In genomic region chr22:30159082-30159481, GRCh38 we compare ENCODE assay signal across 20 cellular contexts.
DNase-seq lines count a peak whose midpoint lies in the region; ATAC-seq, FAIRE-seq and TF ChIP-seq lines count a peak whose summit lies in the region.
"Had no signal": no experiment of that assay in that cellular context is flagged by ENCODE, and none has a peak within 500 bp of the region (broad histone marks: within the 10 kb centered on the region; RNA-seq: fewer than 3 reads in every experiment).

No MANE protein-coding gene starts in this region.

- no peak overlapping the region for H2BK5ac ChIP-seq in IMR-90 (ENCODE audit: low read depth, low read length, poor library complexity, severe bottlenecking)

- POLR2A ChIA-PET in activated CD4-positive, alpha-beta T cell treated with anti-CD3 and anti-CD28 coated beads for 36 hours (lab: Charles Lee): interaction anchor here (0.6 kb wide), 1 partner anchor 39 kb away, joined by 3 read pairs; no protein-coding TSS in a partner anchor
- POLR2A ChIA-PET in IMR-90 (lab: Charles Lee; ENCODE audit: unreplicated experiment): no interaction called here

- TF ChIP-seq POLR2A in IMR-90 (IDR thresholded peaks at IDR 0.05; ENCODE audit: low read depth, low read length) (no peak), gastrocnemius medialis (IDR thresholded peaks at IDR 0.05) (no peak), H54 (IDR thresholded peaks at IDR 0.05; ENCODE audit: low read depth, low read length) (no peak)

- H3K9me3 ChIP-seq in IMR-90 (ENCODE audit: control insufficient read depth, insufficient read depth, low read length) (no peaks in the 10 kb centered on the region), skeletal muscle satellite cell (replicated peaks; ENCODE audit: low read length) (no peaks in the 10 kb centered on the region), gastrocnemius medialis (no peaks in the 10 kb centered on the region)
- H3K9me3 ChIP-seq: heart left ventricle, tibial artery had no signal

- peak overlapping the region; percentile 48 for H3K4me3 Mint-ChIP-seq in activated CD4-positive, alpha-beta T cell treated with anti-CD3 and anti-CD28 coated beads for 36 hours
- peak overlapping the region; percentile 57 for H3K4me3 Mint-ChIP-seq in activated naive CD8-positive, alpha-beta T cell treated with anti-CD3 and anti-CD28 coated beads, Interleukin-2, amount 50 U/mL, for 24 hours
- H3K4me3 Mint-ChIP-seq: central memory CD8-positive, alpha-beta T cell; naive thymus-derived CD8-positive, alpha-beta T cell had no signal

- TF ChIP-seq RAD21 in IMR-90 (IDR thresholded peaks at IDR 0.05; ENCODE audit: low read length): no peak

- no TSS peak for BruUV-seq in IMR-90 (replicated peaks; lab: Mats Ljungman, UMichigan)

- WGBS in IMR-90 (ENCODE audit: extremely low coverage in 2 of 2, insufficient read length in 1 of 2), 2 experiments: no CpG with 5 or more reads among the region's 4 CpGs

- H3K36me3 ChIP-seq in IMR-90 (ENCODE audit: control insufficient read depth, insufficient read depth, low read length): no peaks in the 10 kb centered on the region
- H3K36me3 ChIP-seq in skeletal muscle satellite cell (ENCODE audit: insufficient read depth, low read length): no peaks in the 10 kb centered on the region
- H3K36me3 ChIP-seq in gastrocnemius medialis: no peaks in the 10 kb centered on the region
- H3K36me3 ChIP-seq: heart left ventricle, tibial artery, WERI-Rb-1 had no signal

- H3K4me1 ChIP-seq in IMR-90 (ENCODE audit: control insufficient read depth, insufficient read depth, low read length) (peaks cover 9% of the 10 kb centered on the region), skeletal muscle satellite cell (ENCODE audit: control insufficient read depth, insufficient read depth, low read length) (peaks cover 17% of the 10 kb centered on the region), gastrocnemius medialis (no peaks in the 10 kb centered on the region)
- H3K4me1 ChIP-seq: tibial artery had no signal

- H3K4me3 ChIP-seq in IMR-90 (ENCODE audit: insufficient read depth, low read depth, low read length) (no peak overlapping the region), skeletal muscle satellite cell (ENCODE audit: low read length) (no peak overlapping the region), gastrocnemius medialis (no peak overlapping the region)
- H3K4me3 ChIP-seq: heart left ventricle, tibial artery had no signal

- no peak overlapping the region for H4K8ac ChIP-seq in IMR-90 (ENCODE audit: low read depth in 2 of 2, low read length in 2 of 2)

- no peaks in the 10 kb centered on the region for H3K36me3 Mint-ChIP-seq in activated CD4-positive, alpha-beta T cell treated with anti-CD3 and anti-CD28 coated beads for 36 hours (ENCODE audit: low read depth)
- peaks cover 3% of the 10 kb centered on the region for H3K36me3 Mint-ChIP-seq in activated naive CD8-positive, alpha-beta T cell treated with anti-CD3 and anti-CD28 coated beads, Interleukin-2, amount 50 U/mL, for 24 hours (ENCODE audit: low read depth)
- H3K36me3 Mint-ChIP-seq: naive thymus-derived CD8-positive, alpha-beta T cell had no signal

- H3K23ac ChIP-seq in IMR-90 (ENCODE audit: low read depth, low read length): no peak overlapping the region

- H4K5ac ChIP-seq in IMR-90 (ENCODE audit: low read depth, low read length): no peak overlapping the region

- in situ Hi-C loops in IMR-90 (cut with MboI; ENCODE audit: low sequenced_read_pairs) (no loop called here), gastrocnemius medialis (cut with MboI; ENCODE audit: low sequenced_read_pairs in 4 of 4) (no loop called here)

- H2BK120ac ChIP-seq in IMR-90 (ENCODE audit: low read depth, low read length): no peak overlapping the region

- peak; percentile 70 for ATAC-seq in activated CD4-positive, alpha-beta T cell treated with anti-CD3 and anti-CD28 coated beads for 36 hours
- ATAC-seq in IMR-90 (ENCODE audit: low read depth) (peak; percentile 7; the same call in 1 of the 2 replicates), gastrocnemius medialis (no peak)
- peak; percentile 87 for ATAC-seq in activated naive CD8-positive, alpha-beta T cell treated with anti-CD3 and anti-CD28 coated beads, Interleukin-2, amount 50 U/mL, for 24 hours
- ATAC-seq: heart left ventricle; naive thymus-derived CD8-positive, alpha-beta T cell had no signal

- no peak overlapping the region for H3K14ac ChIP-seq in IMR-90 (replicated peaks; ENCODE audit: low read depth, low read length)

- intact Hi-C loops in activated CD4-positive, alpha-beta T cell treated with anti-CD3 and anti-CD28 coated beads for 36 hours (cut with DNase I, micrococcal nuclease): loop anchor here (1.0 to 2.0 kb wide), 4 partner anchors 8 to 88 kb away; partner anchors contain the start of gene LIF (in 1 of the 2)
- intact Hi-C loops in IMR-90 (cut with micrococcal nuclease) (loop anchor here (2.0 to 5.0 kb wide), 3 partner anchors 46 to 88 kb away; partner anchors contain the start of gene LIF), gastrocnemius medialis (cut with DNase I; ENCODE audit: low total_unique reads) (no loop called here)

- H2AK5ac ChIP-seq in IMR-90 (ENCODE audit: low read depth, low read length): no peak overlapping the region

- TF ChIP-seq CTCF in IMR-90 (conservative IDR thresholded peaks at IDR 0.05; ENCODE audit: low read depth, low read length): no peak
- no peak for TF ChIP-seq CTCF in gastrocnemius medialis (IDR thresholded peaks at IDR 0.05 in 4 of 5, conservative IDR thresholded peaks at IDR 0.05 in 1 of 5)

- H2BK15ac ChIP-seq in IMR-90 (ENCODE audit: low read depth, low read length): no peak overlapping the region

- H2AFZ ChIP-seq in IMR-90 (replicated peaks; ENCODE audit: low read length, poor library complexity): no peak overlapping the region

- no peak for FAIRE-seq in H54 (lab: Jason Lieb, UNC)

- peaks cover 4% of the 10 kb centered on the region for H3K27me3 Mint-ChIP-seq in activated CD4-positive, alpha-beta T cell treated with anti-CD3 and anti-CD28 coated beads for 36 hours
- peaks cover 2% of the 10 kb centered on the region for H3K27me3 Mint-ChIP-seq in activated naive CD8-positive, alpha-beta T cell treated with anti-CD3 and anti-CD28 coated beads, Interleukin-2, amount 50 U/mL, for 24 hours

- H3K9me3 Mint-ChIP-seq in activated CD4-positive, alpha-beta T cell treated with anti-CD3 and anti-CD28 coated beads for 36 hours (ENCODE audit: low read depth): no peaks in the 10 kb centered on the region
- no peaks in the 10 kb centered on the region for H3K9me3 Mint-ChIP-seq in activated naive CD8-positive, alpha-beta T cell treated with anti-CD3 and anti-CD28 coated beads, Interleukin-2, amount 50 U/mL, for 24 hours
- H3K9me3 Mint-ChIP-seq: central memory CD8-positive, alpha-beta T cell; naive thymus-derived CD8-positive, alpha-beta T cell had no signal

- no peak overlapping the region; the same call in 1 of the 2 replicates for H3K18ac ChIP-seq in IMR-90 (ENCODE audit: low read depth, low read length)

- DNase-seq in activated CD4-positive, alpha-beta T cell treated with anti-CD3 and anti-CD28 coated beads for 36 hours: no peak
- DNase-seq in activated CD4-positive, alpha-beta T cell treated with anti-CD3 and anti-CD28 coated beads, Interleukin-2, amount 50 U/mL, for 4 hours: no peak
- DNase-seq in IMR-90 (no peak), gastrocnemius medialis (no peak), H54 (ENCODE audit: insufficient read length, low spot score) (no peak)
- no peak for DNase-seq in activated naive CD8-positive, alpha-beta T cell treated with anti-CD3 and anti-CD28 coated beads, Interleukin-2, amount 50 U/mL, for 24 hours
- DNase-seq in stimulated activated naive CD4-positive, alpha-beta T cell (lab: John Stamatoyannopoulos, UW): no peak
- DNase-seq: activated CD8-positive, alpha-beta memory T cell treated with anti-CD3 and anti-CD28 coated beads, Interleukin-2, amount 50 U/mL, for 4 hours; effector CD8-positive, alpha-beta T cell; heart left ventricle; KG1; naive thymus-derived CD8-positive, alpha-beta T cell; NCI-H1048; NCI-H2081; posterior cingulate gyrus; tibial artery; WERI-Rb-1 had no signal

- H3K56ac ChIP-seq in IMR-90 (ENCODE audit: extremely low read depth, insufficient read depth, low read length): no peak overlapping the region

- no peak overlapping the region for H3K4ac ChIP-seq in IMR-90 (ENCODE audit: low read depth, low read length)

- H3K9ac ChIP-seq in IMR-90 (ENCODE audit: low read depth, low read length) (no peak overlapping the region), skeletal muscle satellite cell (ENCODE audit: low read depth, low read length) (peak overlapping the region; percentile 7)

- H3K79me1 ChIP-seq in IMR-90 (ENCODE audit: low read depth in 1 of 2, low read length in 2 of 2): no peaks in the 10 kb centered on the region

- dilution Hi-C loops in IMR-90 (cut with HindIII; ENCODE audit: low sequenced_read_pairs, unreplicated experiment): no loop called here

- H4K20me1 ChIP-seq in IMR-90 (ENCODE audit: insufficient read depth, low read length): no peaks in the 10 kb centered on the region

- H3K27ac Mint-ChIP-seq in activated CD4-positive, alpha-beta T cell treated with anti-CD3 and anti-CD28 coated beads for 36 hours: peak overlapping the region; percentile 81
- H3K27ac Mint-ChIP-seq in activated naive CD8-positive, alpha-beta T cell treated with anti-CD3 and anti-CD28 coated beads, Interleukin-2, amount 50 U/mL, for 24 hours: peak overlapping the region; percentile 99

- CTCF ChIA-PET in activated CD4-positive, alpha-beta T cell treated with anti-CD3 and anti-CD28 coated beads for 36 hours (lab: Charles Lee): interaction anchor here (0.7 to 2.6 kb wide), 6 partner anchors 10 to 128 kb away, joined by 3 to 17 read pairs (median 3); no protein-coding TSS in a partner anchor
- CTCF ChIA-PET in IMR-90 (lab: Yijun Ruan, JAX): interaction anchor here (1.8 kb wide), 1 partner anchor 19 kb away, joined by 4 read pairs; no protein-coding TSS in a partner anchor

- H2AK9ac ChIP-seq in IMR-90 (replicated peaks; ENCODE audit: low read depth, low read length, poor library complexity): no peak overlapping the region

- H3K4me2 ChIP-seq in IMR-90 (ENCODE audit: low read depth, low read length) (no peak overlapping the region), skeletal muscle satellite cell (ENCODE audit: low read length) (peak overlapping the region; percentile 1)

- no peak overlapping the region for H2BK20ac ChIP-seq in IMR-90 (ENCODE audit: low read depth, low read length)

- no peak overlapping the region for H3K27ac ChIP-seq in IMR-90 (ENCODE audit: insufficient read depth, low read length)
- no peak overlapping the region for H3K27ac ChIP-seq in gastrocnemius medialis
- H3K27ac ChIP-seq: C4-2B, heart left ventricle, tibial artery, WERI-Rb-1 had no signal

- no peaks in the 10 kb centered on the region for H3K9me1 ChIP-seq in IMR-90 (ENCODE audit: insufficient read depth, low read length)

- no peak overlapping the region for H4K91ac ChIP-seq in IMR-90 (ENCODE audit: insufficient read depth, low read depth, low read length)

- H3K27me3 ChIP-seq in IMR-90 (ENCODE audit: control insufficient read depth, insufficient read depth, low read length) (no peaks in the 10 kb centered on the region), skeletal muscle satellite cell (ENCODE audit: control insufficient read depth, insufficient read depth, low read length) (no peaks in the 10 kb centered on the region), gastrocnemius medialis (peaks cover 0 to 7% (median 5%) of the 10 kb centered on the region in 3 donors)

- H3K4me1 Mint-ChIP-seq in activated CD4-positive, alpha-beta T cell treated with anti-CD3 and anti-CD28 coated beads for 36 hours: peaks cover 48% of the 10 kb centered on the region
- peaks cover 56% of the 10 kb centered on the region for H3K4me1 Mint-ChIP-seq in activated naive CD8-positive, alpha-beta T cell treated with anti-CD3 and anti-CD28 coated beads, Interleukin-2, amount 50 U/mL, for 24 hours
- H3K4me1 Mint-ChIP-seq: central memory CD8-positive, alpha-beta T cell had no signal

Comparison
In these comparisons a context has a peak if more than half of its experiments do, and no peak if none do; other contexts are left out.
1. ATAC-seq: peak in activated CD4-positive, alpha-beta T cell treated with anti-CD3 and anti-CD28 coated beads for 36 hours (single experiment), IMR-90 (single experiment) and activated naive CD8-positive, alpha-beta T cell treated with anti-CD3 and anti-CD28 coated beads, Interleukin-2, amount 50 U/mL, for 24 hours (single experiment); none in gastrocnemius medialis (0 of 2).